In the genomic region with DNA sequence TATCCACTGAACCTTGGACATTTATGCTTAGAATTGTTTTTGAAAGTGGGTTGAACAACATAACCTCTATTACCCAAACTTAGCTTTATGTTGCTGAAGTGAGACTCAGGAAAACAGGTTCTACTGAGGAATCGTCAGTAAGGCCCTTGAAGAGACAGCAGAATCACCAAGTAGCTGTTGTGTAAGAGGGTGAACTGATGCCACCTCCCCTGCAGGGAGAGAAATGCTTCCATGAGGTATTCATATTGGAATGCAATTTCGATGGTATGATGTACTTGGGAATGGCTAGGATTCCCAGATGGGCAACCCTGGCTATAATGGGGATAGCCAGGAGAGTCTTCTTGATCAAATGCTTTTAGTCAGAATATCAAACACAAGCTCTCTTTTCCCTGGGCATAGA, we compare ENCODE assay signal across 30 cellular contexts. TPM values are rescaled to one million over a fixed set of nuclear protein-coding genes. Genes with fewer than 3 reads are reported as not detected.
DNase-seq lines count a peak whose midpoint lies in the region; ATAC-seq, FAIRE-seq and TF ChIP-seq lines count a peak whose summit lies in the region.
"Had no signal": no experiment of that assay in that cellular context is flagged by ENCODE, and none has a peak within 500 bp of the region (broad histone marks: within the 10 kb centered on the region; RNA-seq: fewer than 3 reads in every experiment).

No MANE protein-coding gene starts in this region.

- H4K5ac ChIP-seq in mesendoderm (ENCODE audit: low read length) = no peak overlapping the region

- no peaks in the 10 kb centered on the region for H3K9me3 ChIP-seq in left lung
- H3K9me3 ChIP-seq: lower lobe of right lung, right lobe of liver had no signal

- H3K36me3 Mint-ChIP-seq in natural killer cell = no peaks in the 10 kb centered on the region
- H3K36me3 Mint-ChIP-seq: activated naive CD4-positive, alpha-beta T cell treated with anti-CD3 and anti-CD28 coated beads, Interleukin-2, amount 50 U/mL, for 24 hours had no signal

- TF ChIP-seq CTCF in AG10803 (conservative IDR thresholded peaks at IDR 0.05; ENCODE audit: low read length) (no peak), bronchial epithelial cell (IDR thresholded peaks at IDR 0.05; ENCODE audit: insufficient read depth, low read length, severe bottlenecking) (no peak), natural killer cell (IDR thresholded peaks at IDR 0.05) (no peak), left lung (IDR thresholded peaks at IDR 0.05) (no peak)

- no peak overlapping the region for H3K18ac ChIP-seq in mesendoderm (ENCODE audit: low read length)

- H3K4me2 ChIP-seq in mesendoderm (ENCODE audit: low read length) = no peak overlapping the region

- intact Hi-C loops in natural killer cell (cut with micrococcal nuclease) (no loop called here), left lung (cut with DNase I) (no loop called here)

- H2BK120ac ChIP-seq in mesendoderm (ENCODE audit: low read depth, low read length) = no peak overlapping the region

- DNase-seq in AG10803 (ENCODE audit: low read depth) = peak; percentile 75
- peak; percentile 14 for DNase-seq in HTR-8/SVneo (ENCODE audit: insufficient read length, low spot score)
- peak; percentile 46 for DNase-seq in bronchial epithelial cell (ENCODE audit: low read depth)
- DNase-seq in mesendoderm = peak; percentile 72
- no peak for DNase-seq in natural killer cell
- no peak for DNase-seq in hippocampal formation (lab: John Stamatoyannopoulos, UW)
- DNase-seq in left lung = no peak
- DNase-seq: activated CD4-positive, alpha-beta T cell treated with anti-CD3 and anti-CD28 coated beads, Interleukin-2, amount 50 U/mL, for 4 hours; activated CD4-positive, CD25-positive, alpha-beta regulatory T cell; activated CD8-positive, alpha-beta memory T cell treated with anti-CD3 and anti-CD28 coated beads, Interleukin-2, amount 50 U/mL, for 48 hours; AML-193; CD4-positive, alpha-beta memory T cell; cerebellar nuclear complex; DMS153; GDM1; GOT3; islet precursor cell; lower lobe of right lung; NCI-H1092 treated with DMSO at 0.1 percent for 48 hours; NCI-H2029; right lobe of liver; Right ventricle myocardium superior; stimulated activated CD4-positive, alpha-beta T cell treated with anti-CD3 and anti-CD28 coated beads, Interleukin-4, amount 100 ng/mL, for 4 hours; stimulated activated naive CD4-positive, alpha-beta T cell treated with Interleukin-2 at 50 U/mL for 16 hours had no signal

- no CpG with 5 or more reads among the region's 2 CpGs for WGBS in mesendoderm (ENCODE audit: extremely low coverage, insufficient coverage, low lambda C conversion rate)

- H2BK15ac ChIP-seq in mesendoderm (replicated peaks; ENCODE audit: low read depth) = no peak overlapping the region

- no peak overlapping the region for H3K4ac ChIP-seq in mesendoderm (ENCODE audit: low read depth, low read length)

- H3K9me3 Mint-ChIP-seq in natural killer cell = no peaks in the 10 kb centered on the region
- H3K9me3 Mint-ChIP-seq: activated naive CD4-positive, alpha-beta T cell treated with anti-CD3 and anti-CD28 coated beads, Interleukin-2, amount 50 U/mL, for 24 hours; activated T-helper 17 cell treated with anti-CD3 and anti-CD28 coated beads, Interleukin-2, amount 50 U/mL, for 72 hours; CD4-positive, alpha-beta memory T cell had no signal

- no peak overlapping the region for H3K23ac ChIP-seq in mesendoderm (ENCODE audit: low read length)

- no peak overlapping the region for H3K56ac ChIP-seq in mesendoderm (ENCODE audit: low read length)

- H3K4me3 ChIP-seq in AG10803 (ENCODE audit: low read length) (no peak overlapping the region), bronchial epithelial cell (ENCODE audit: low read depth, low read length) (no peak overlapping the region), mesendoderm (ENCODE audit: low read length) (no peak overlapping the region), left lung (no peak overlapping the region)
- H3K4me3 ChIP-seq: lower lobe of right lung, right lobe of liver had no signal

- no peak overlapping the region for H2BK5ac ChIP-seq in mesendoderm (ENCODE audit: low read length)

- FAIRE-seq in HTR-8/SVneo (lab: Jason Lieb, UNC) = no peak
- FAIRE-seq in bronchial epithelial cell (lab: Jason Lieb, UNC) = no peak
- FAIRE-seq: frontal cortex, GM18507 had no signal

- H3K79me1 ChIP-seq in mesendoderm (ENCODE audit: low read length) = no peaks in the 10 kb centered on the region

- H3K27ac Mint-ChIP-seq in natural killer cell = no peak overlapping the region
- H3K27ac Mint-ChIP-seq: activated naive CD4-positive, alpha-beta T cell treated with anti-CD3 and anti-CD28 coated beads, Interleukin-2, amount 50 U/mL, for 24 hours; activated T-helper 17 cell treated with anti-CD3 and anti-CD28 coated beads, Interleukin-2, amount 50 U/mL, for 72 hours; CD4-positive, alpha-beta memory T cell had no signal

- H3K4me3 Mint-ChIP-seq in natural killer cell = no peak overlapping the region
- H3K4me3 Mint-ChIP-seq: activated naive CD4-positive, alpha-beta T cell treated with anti-CD3 and anti-CD28 coated beads, Interleukin-2, amount 50 U/mL, for 24 hours; activated T-helper 17 cell treated with anti-CD3 and anti-CD28 coated beads, Interleukin-2, amount 50 U/mL, for 72 hours; CD4-positive, alpha-beta memory T cell had no signal

- H3K27me3 Mint-ChIP-seq in natural killer cell (ENCODE audit: low read depth in 2 of 2) = no peaks in the 10 kb centered on the region
- H3K27me3 Mint-ChIP-seq: activated T-helper 17 cell treated with anti-CD3 and anti-CD28 coated beads, Interleukin-2, amount 50 U/mL, for 72 hours; CD4-positive, alpha-beta memory T cell had no signal

- ATAC-seq in natural killer cell (no peak), GM21723 (IDR thresholded peaks at IDR 0.05; ENCODE audit: unreplicated experiment) (no peak), left lung (no peak)
- ATAC-seq: activated T-helper 17 cell treated with anti-CD3 and anti-CD28 coated beads, Interleukin-2, amount 50 U/mL, for 72 hours; lower lobe of right lung; right lobe of liver had no signal

- no peaks in the 10 kb centered on the region for H3K4me1 ChIP-seq in mesendoderm (ENCODE audit: control insufficient read depth, low read depth, low read length)
- no peaks in the 10 kb centered on the region for H3K4me1 ChIP-seq in left lung
- H3K4me1 ChIP-seq: lower lobe of right lung, right lobe of liver had no signal

- H3K4me1 Mint-ChIP-seq in natural killer cell = no peaks in the 10 kb centered on the region
- H3K4me1 Mint-ChIP-seq: activated naive CD4-positive, alpha-beta T cell treated with anti-CD3 and anti-CD28 coated beads, Interleukin-2, amount 50 U/mL, for 24 hours had no signal

- no peaks in the 10 kb centered on the region for H3K79me2 ChIP-seq in mesendoderm (ENCODE audit: control insufficient read depth, insufficient read depth, low read length)

- H3K36me3 ChIP-seq in bronchial epithelial cell (ENCODE audit: control insufficient read depth, insufficient read depth, low read length) = no peaks in the 10 kb centered on the region
- no peaks in the 10 kb centered on the region for H3K36me3 ChIP-seq in mesendoderm (ENCODE audit: control insufficient read depth, insufficient read depth, low read length)
- peaks cover 0 to 3% of the 10 kb centered on the region in 2 donors for H3K36me3 ChIP-seq in left lung
- H3K36me3 ChIP-seq: lower lobe of right lung, right lobe of liver had no signal

- H2AK5ac ChIP-seq in mesendoderm (ENCODE audit: low read length) = no peak overlapping the region

- H3K9ac ChIP-seq in mesendoderm (ENCODE audit: low read length) = no peak overlapping the region

- no peak overlapping the region for H4K8ac ChIP-seq in mesendoderm (ENCODE audit: low read depth, low read length)

- H3K27ac ChIP-seq in mesendoderm (ENCODE audit: low read depth, low read length) = no peak overlapping the region
- H3K27ac ChIP-seq in left lung = no peak overlapping the region
- H3K27ac ChIP-seq: epithelial cell of prostate, lower lobe of right lung, right lobe of liver had no signal

- H3K27me3 ChIP-seq in bronchial epithelial cell (ENCODE audit: control insufficient read depth, insufficient read depth, low read length) (peaks cover 2% of the 10 kb centered on the region), mesendoderm (ENCODE audit: insufficient read depth, low read length, poor library complexity) (no peaks in the 10 kb centered on the region), left lung (no peaks in the 10 kb centered on the region)
- H3K27me3 ChIP-seq: right lobe of liver had no signal

RNA-seq across cellular contexts. Expression of a gene that starts 4.1 kb away (rescaled TPM):
- not detected in 2 replicates for total RNA-seq in bronchial epithelial cell
- not detected for polyA plus RNA-seq in mesendoderm (2013, experiment 1 of 2)
- polyA plus RNA-seq in mesendoderm (2013, experiment 2 of 2) = not detected
- not detected for total RNA-seq in natural killer cell
- total RNA-seq in left lung = under 1 TPM; 0.79 to 0.85 TPM
- total RNA-seq: activated T-helper 17 cell treated with anti-CD3 and anti-CD28 coated beads, Interleukin-2, amount 50 U/mL, for 72 hours; CD4-positive, alpha-beta memory T cell; right lobe of liver had no signal

RNA-seq across cellular contexts. Expression of a gene that starts 32.3 kb away (rescaled TPM):
- total RNA-seq in bronchial epithelial cell (5.9 and 11.1 TPM in 2 replicates), natural killer cell (1 to 10 TPM; 2.6 to 9.1 (median 3.1) TPM), left lung (10 to 100 TPM; 10.2 to 14.8 TPM)
- 10.3 TPM for polyA plus RNA-seq in mesendoderm (2013, experiment 1 of 2)
- 9.7 TPM for polyA plus RNA-seq in mesendoderm (2013, experiment 2 of 2)

Comparison
In these comparisons a context has a peak if more than half of its experiments do, and no peak if none do; other contexts are left out.
1. DNase-seq: peak in AG10803 (single experiment), HTR-8/SVneo (single experiment), bronchial epithelial cell (single experiment) and mesendoderm (single experiment); none in natural killer cell (single experiment), hippocampal formation (0 of 2) and left lung (0 of 2).